Comparison of ENCODE assay signal across 1 cellular context in the genomic region with DNA sequence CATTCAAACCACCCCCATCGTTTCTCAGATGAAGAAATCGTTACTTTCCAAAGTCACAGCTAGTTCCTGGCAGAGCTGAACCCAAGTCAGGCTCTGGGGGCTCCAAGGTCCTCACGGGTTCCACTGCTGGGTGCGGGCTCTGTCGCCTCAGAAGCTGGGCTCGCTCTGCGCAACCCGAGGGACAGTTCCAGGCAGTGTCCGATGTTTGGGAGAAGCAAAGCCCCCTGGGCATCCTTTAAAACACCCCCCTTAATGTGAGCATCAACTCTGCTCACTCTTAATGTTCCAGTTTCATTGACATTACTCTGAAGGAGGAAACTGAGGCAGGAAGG.
TF ChIP-seq lines count a peak whose summit lies in the region.

No MANE protein-coding gene starts in this region.

TF ChIP-seq in HepG2, 621 proteins besides CTCF, POLR2A, EP300 and RAD21:
- TF ChIP-seq, protein P1, sequence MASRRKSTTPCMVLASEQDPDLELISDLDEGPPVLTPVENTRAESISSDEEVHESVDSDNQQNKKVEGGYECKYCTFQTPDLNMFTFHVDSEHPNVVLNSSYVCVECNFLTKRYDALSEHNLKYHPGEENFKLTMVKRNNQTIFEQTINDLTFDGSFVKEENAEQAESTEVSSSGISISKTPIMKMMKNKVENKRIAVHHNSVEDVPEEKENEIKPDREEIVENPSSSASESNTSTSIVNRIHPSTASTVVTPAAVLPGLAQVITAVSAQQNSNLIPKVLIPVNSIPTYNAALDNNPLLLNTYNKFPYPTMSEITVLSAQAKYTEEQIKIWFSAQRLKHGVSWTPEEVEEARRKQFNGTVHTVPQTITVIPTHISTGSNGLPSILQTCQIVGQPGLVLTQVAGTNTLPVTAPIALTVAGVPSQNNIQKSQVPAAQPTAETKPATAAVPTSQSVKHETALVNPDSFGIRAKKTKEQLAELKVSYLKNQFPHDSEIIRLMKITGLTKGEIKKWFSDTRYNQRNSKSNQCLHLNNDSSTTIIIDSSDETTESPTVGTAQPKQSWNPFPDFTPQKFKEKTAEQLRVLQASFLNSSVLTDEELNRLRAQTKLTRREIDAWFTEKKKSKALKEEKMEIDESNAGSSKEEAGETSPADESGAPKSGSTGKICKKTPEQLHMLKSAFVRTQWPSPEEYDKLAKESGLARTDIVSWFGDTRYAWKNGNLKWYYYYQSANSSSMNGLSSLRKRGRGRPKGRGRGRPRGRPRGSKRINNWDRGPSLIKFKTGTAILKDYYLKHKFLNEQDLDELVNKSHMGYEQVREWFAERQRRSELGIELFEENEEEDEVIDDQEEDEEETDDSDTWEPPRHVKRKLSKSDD (CRISPR knock-in tag; IDR thresholded peaks at IDR 0.05; ENCODE audit: low read depth), result peak; percentile 28; the same call in 1 of the 2 replicates
- TF ChIP-seq, protein P2, sequence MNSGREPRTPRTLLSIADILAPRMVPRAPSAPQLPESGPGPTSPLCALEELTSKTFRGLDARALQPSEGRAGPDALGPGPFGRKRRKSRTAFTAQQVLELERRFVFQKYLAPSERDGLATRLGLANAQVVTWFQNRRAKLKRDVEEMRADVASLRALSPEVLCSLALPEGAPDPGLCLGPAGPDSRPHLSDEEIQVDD (CRISPR knock-in tag; IDR thresholded peaks at IDR 0.05; ENCODE audit: borderline replicate concordance), result 0 out of 2 replicates have a peak, but pooled peaks have one; percentile 39
- TF ChIP-seq, protein P3, sequence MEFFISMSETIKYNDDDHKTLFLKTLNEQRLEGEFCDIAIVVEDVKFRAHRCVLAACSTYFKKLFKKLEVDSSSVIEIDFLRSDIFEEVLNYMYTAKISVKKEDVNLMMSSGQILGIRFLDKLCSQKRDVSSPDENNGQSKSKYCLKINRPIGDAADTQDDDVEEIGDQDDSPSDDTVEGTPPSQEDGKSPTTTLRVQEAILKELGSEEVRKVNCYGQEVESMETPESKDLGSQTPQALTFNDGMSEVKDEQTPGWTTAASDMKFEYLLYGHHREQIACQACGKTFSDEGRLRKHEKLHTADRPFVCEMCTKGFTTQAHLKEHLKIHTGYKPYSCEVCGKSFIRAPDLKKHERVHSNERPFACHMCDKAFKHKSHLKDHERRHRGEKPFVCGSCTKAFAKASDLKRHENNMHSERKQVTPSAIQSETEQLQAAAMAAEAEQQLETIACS (CRISPR knock-in tag; IDR thresholded peaks at IDR 0.05), result no peak
- TF ChIP-seq THYN1 (CRISPR knock-in tag; IDR thresholded peaks at IDR 0.05; ENCODE audit: borderline replicate concordance, low read depth) (no peak), HNRNPK (IDR thresholded peaks at IDR 0.05; ENCODE audit: low read depth, low read length, poor library complexity, severe bottlenecking) (no peak), ZMYM2 (CRISPR knock-in tag; IDR thresholded peaks at IDR 0.05) (0 out of 2 replicates have a peak, but pooled peaks have one; percentile 3), ZZZ3 (CRISPR knock-in tag; IDR thresholded peaks at IDR 0.05; ENCODE audit: borderline replicate concordance) (no peak), ZEB1 (IDR thresholded peaks at IDR 0.05; ENCODE audit: insufficient replicate concordance, low read depth) (no peak), EHMT2 (IDR thresholded peaks at IDR 0.05; ENCODE audit: borderline replicate concordance, low read depth, low read length) (no peak), ZNF605 (CRISPR knock-in tag; IDR thresholded peaks at IDR 0.05) (0 out of 2 replicates have a peak, but pooled peaks have one; percentile 23)
- TF ChIP-seq, protein P4, sequence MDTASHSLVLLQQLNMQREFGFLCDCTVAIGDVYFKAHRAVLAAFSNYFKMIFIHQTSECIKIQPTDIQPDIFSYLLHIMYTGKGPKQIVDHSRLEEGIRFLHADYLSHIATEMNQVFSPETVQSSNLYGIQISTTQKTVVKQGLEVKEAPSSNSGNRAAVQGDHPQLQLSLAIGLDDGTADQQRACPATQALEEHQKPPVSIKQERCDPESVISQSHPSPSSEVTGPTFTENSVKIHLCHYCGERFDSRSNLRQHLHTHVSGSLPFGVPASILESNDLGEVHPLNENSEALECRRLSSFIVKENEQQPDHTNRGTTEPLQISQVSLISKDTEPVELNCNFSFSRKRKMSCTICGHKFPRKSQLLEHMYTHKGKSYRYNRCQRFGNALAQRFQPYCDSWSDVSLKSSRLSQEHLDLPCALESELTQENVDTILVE (CRISPR knock-in tag; IDR thresholded peaks at IDR 0.05), result no peak
- TF ChIP-seq, protein P5, sequence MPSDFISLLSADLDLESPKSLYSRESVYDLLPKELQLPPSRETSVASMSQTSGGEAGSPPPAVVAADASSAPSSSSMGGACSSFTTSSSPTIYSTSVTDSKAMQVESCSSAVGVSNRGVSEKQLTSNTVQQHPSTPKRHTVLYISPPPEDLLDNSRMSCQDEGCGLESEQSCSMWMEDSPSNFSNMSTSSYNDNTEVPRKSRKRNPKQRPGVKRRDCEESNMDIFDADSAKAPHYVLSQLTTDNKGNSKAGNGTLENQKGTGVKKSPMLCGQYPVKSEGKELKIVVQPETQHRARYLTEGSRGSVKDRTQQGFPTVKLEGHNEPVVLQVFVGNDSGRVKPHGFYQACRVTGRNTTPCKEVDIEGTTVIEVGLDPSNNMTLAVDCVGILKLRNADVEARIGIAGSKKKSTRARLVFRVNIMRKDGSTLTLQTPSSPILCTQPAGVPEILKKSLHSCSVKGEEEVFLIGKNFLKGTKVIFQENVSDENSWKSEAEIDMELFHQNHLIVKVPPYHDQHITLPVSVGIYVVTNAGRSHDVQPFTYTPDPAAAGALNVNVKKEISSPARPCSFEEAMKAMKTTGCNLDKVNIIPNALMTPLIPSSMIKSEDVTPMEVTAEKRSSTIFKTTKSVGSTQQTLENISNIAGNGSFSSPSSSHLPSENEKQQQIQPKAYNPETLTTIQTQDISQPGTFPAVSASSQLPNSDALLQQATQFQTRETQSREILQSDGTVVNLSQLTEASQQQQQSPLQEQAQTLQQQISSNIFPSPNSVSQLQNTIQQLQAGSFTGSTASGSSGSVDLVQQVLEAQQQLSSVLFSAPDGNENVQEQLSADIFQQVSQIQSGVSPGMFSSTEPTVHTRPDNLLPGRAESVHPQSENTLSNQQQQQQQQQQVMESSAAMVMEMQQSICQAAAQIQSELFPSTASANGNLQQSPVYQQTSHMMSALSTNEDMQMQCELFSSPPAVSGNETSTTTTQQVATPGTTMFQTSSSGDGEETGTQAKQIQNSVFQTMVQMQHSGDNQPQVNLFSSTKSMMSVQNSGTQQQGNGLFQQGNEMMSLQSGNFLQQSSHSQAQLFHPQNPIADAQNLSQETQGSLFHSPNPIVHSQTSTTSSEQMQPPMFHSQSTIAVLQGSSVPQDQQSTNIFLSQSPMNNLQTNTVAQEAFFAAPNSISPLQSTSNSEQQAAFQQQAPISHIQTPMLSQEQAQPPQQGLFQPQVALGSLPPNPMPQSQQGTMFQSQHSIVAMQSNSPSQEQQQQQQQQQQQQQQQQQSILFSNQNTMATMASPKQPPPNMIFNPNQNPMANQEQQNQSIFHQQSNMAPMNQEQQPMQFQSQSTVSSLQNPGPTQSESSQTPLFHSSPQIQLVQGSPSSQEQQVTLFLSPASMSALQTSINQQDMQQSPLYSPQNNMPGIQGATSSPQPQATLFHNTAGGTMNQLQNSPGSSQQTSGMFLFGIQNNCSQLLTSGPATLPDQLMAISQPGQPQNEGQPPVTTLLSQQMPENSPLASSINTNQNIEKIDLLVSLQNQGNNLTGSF (CRISPR knock-in tag; IDR thresholded peaks at IDR 0.05), result no peak
- TF ChIP-seq, protein P6, sequence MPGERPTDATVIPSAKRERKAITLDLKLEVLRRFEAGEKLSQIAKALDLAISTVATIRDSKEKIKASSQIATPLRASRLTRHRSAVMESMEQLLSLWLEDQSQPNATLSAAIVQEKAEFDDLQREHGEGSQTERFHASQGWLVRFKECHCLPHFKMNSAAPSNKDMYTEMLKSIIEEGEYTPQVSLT (CRISPR knock-in tag; IDR thresholded peaks at IDR 0.05; ENCODE audit: borderline replicate concordance, low read depth), result no peak
- TF ChIP-seq, protein P7, sequence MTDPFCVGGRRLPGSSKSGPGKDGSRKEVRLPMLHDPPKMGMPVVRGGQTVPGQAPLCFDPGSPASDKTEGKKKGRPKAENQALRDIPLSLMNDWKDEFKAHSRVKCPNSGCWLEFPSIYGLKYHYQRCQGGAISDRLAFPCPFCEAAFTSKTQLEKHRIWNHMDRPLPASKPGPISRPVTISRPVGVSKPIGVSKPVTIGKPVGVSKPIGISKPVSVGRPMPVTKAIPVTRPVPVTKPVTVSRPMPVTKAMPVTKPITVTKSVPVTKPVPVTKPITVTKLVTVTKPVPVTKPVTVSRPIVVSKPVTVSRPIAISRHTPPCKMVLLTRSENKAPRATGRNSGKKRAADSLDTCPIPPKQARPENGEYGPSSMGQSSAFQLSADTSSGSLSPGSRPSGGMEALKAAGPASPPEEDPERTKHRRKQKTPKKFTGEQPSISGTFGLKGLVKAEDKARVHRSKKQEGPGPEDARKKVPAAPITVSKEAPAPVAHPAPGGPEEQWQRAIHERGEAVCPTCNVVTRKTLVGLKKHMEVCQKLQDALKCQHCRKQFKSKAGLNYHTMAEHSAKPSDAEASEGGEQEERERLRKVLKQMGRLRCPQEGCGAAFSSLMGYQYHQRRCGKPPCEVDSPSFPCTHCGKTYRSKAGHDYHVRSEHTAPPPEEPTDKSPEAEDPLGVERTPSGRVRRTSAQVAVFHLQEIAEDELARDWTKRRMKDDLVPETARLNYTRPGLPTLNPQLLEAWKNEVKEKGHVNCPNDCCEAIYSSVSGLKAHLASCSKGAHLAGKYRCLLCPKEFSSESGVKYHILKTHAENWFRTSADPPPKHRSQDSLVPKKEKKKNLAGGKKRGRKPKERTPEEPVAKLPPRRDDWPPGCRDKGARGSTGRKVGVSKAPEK (CRISPR knock-in tag; IDR thresholded peaks at IDR 0.05; ENCODE audit: borderline replicate concordance), result peak; percentile 83; the same call in 1 of the 2 replicates
- TF ChIP-seq, protein P8, sequence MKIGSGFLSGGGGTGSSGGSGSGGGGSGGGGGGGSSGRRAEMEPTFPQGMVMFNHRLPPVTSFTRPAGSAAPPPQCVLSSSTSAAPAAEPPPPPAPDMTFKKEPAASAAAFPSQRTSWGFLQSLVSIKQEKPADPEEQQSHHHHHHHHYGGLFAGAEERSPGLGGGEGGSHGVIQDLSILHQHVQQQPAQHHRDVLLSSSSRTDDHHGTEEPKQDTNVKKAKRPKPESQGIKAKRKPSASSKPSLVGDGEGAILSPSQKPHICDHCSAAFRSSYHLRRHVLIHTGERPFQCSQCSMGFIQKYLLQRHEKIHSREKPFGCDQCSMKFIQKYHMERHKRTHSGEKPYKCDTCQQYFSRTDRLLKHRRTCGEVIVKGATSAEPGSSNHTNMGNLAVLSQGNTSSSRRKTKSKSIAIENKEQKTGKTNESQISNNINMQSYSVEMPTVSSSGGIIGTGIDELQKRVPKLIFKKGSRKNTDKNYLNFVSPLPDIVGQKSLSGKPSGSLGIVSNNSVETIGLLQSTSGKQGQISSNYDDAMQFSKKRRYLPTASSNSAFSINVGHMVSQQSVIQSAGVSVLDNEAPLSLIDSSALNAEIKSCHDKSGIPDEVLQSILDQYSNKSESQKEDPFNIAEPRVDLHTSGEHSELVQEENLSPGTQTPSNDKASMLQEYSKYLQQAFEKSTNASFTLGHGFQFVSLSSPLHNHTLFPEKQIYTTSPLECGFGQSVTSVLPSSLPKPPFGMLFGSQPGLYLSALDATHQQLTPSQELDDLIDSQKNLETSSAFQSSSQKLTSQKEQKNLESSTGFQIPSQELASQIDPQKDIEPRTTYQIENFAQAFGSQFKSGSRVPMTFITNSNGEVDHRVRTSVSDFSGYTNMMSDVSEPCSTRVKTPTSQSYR (CRISPR knock-in tag; IDR thresholded peaks at IDR 0.05; ENCODE audit: borderline replicate concordance), result no peak
